In genomic region chr10:110686037-110686436, GRCh38 we compare ENCODE assay signal across 27 cellular contexts. TPM values are rescaled to one million over a fixed set of nuclear protein-coding genes. Genes with fewer than 3 reads are reported as not detected.
DNase-seq lines count a peak whose midpoint lies in the region; ATAC-seq and TF ChIP-seq lines count a peak whose summit lies in the region.
"Had no signal": no experiment of that assay in that cellular context is flagged by ENCODE, and none has a peak within 500 bp of the region (broad histone marks: within the 10 kb centered on the region; RNA-seq: fewer than 3 reads in every experiment).

No MANE protein-coding gene starts in this region.

- no peaks in the 10 kb centered on the region; a peak in 1 of 4 replicates for H3K79me1 ChIP-seq in IMR-90 (ENCODE audit: low read depth in 1 of 2, low read length in 2 of 2)
- no peaks in the 10 kb centered on the region for H3K79me1 ChIP-seq in mesenchymal stem cell (replicated peaks; ENCODE audit: low read length, poor library complexity, severe bottlenecking)

- H4K20me1 ChIP-seq in IMR-90 (ENCODE audit: insufficient read depth, low read length): no peaks in the 10 kb centered on the region
- H4K20me1 ChIP-seq in GM23248 (ENCODE audit: insufficient read depth): no peaks in the 10 kb centered on the region

- H3K9me1 ChIP-seq in IMR-90 (ENCODE audit: insufficient read depth, low read length): peaks cover 10% of the 10 kb centered on the region; the same call in 1 of the 2 replicates

- 90% methylated on average over 2 of the region's 6 CpGs; no CpG with 5 or more reads in 1 of the 2 experiments for WGBS in IMR-90 (ENCODE audit: extremely low coverage in 2 of 2, insufficient read length in 1 of 2), 2 experiments
- 88% methylated on average over 6 of the region's 6 CpGs for WGBS in mesenchymal stem cell
- 83 to 85% methylated on average over 6 of the region's 6 CpGs for WGBS in GM23248 (ENCODE audit: low coverage in 1 of 2, low lambda C conversion rate in 2 of 2, missing lambda C conversion rate in 2 of 2), 2 experiments

- TF ChIP-seq CTCF in IMR-90 (conservative IDR thresholded peaks at IDR 0.05; ENCODE audit: low read depth, low read length) (no peak), brain microvascular endothelial cell (IDR thresholded peaks at IDR 0.05; ENCODE audit: low read depth, low read length, missing control alignments) (no peak)

- H2AK9ac ChIP-seq in IMR-90 (replicated peaks; ENCODE audit: low read depth, low read length, poor library complexity): no peak overlapping the region

- no peak overlapping the region for H3K9ac ChIP-seq in IMR-90 (ENCODE audit: low read depth, low read length)
- no peak overlapping the region for H3K9ac ChIP-seq in mesenchymal stem cell (ENCODE audit: low read length)
- no peak overlapping the region for H3K9ac ChIP-seq in GM23248

- H2BK15ac ChIP-seq in IMR-90 (ENCODE audit: low read depth, low read length) (peak overlapping the region; percentile 65; the same call in 2 of the 3 replicates), mesenchymal stem cell (ENCODE audit: low read depth, poor library complexity, severe bottlenecking) (no peak overlapping the region)

- H3K14ac ChIP-seq in IMR-90 (replicated peaks; ENCODE audit: low read depth, low read length) (peak overlapping the region; percentile 34; the same call in 1 of the 2 replicates), mesenchymal stem cell (ENCODE audit: low read length in 2 of 2) (no peak overlapping the region)

- H4K8ac ChIP-seq in IMR-90 (ENCODE audit: low read depth in 2 of 2, low read length in 2 of 2): peak overlapping the region; percentile 65 to 79; a peak in 3 of 4 replicates
- H4K8ac ChIP-seq in mesenchymal stem cell (ENCODE audit: low read length): no peak overlapping the region

- no peaks in the 10 kb centered on the region for H3K79me2 ChIP-seq in GM23248 (ENCODE audit: insufficient read depth)

- TF ChIP-seq POLR2A in IMR-90 (IDR thresholded peaks at IDR 0.05; ENCODE audit: low read depth, low read length): no peak

- intact Hi-C loops in IMR-90 (cut with micrococcal nuclease): no loop called here

- H3K4ac ChIP-seq in IMR-90 (ENCODE audit: low read depth, low read length): peak overlapping the region; percentile 85
- H3K4ac ChIP-seq in mesenchymal stem cell (ENCODE audit: low read depth in 1 of 2, low read length in 2 of 2): no peak overlapping the region

- peaks cover 14% of the 10 kb centered on the region for H3K4me1 ChIP-seq in IMR-90 (ENCODE audit: control insufficient read depth, insufficient read depth, low read length)
- H3K4me1 ChIP-seq in mesenchymal stem cell (ENCODE audit: control insufficient read depth, insufficient read depth, low read depth, low read length): peaks cover 3% of the 10 kb centered on the region
- H3K4me1 ChIP-seq in GM23248 (ENCODE audit: insufficient read depth): no peaks in the 10 kb centered on the region
- H3K4me1 ChIP-seq: BE2C, transverse colon had no signal

- H2AFZ ChIP-seq in IMR-90 (replicated peaks; ENCODE audit: low read length, poor library complexity): no peak overlapping the region
- no peak overlapping the region for H2AFZ ChIP-seq in mesenchymal stem cell (ENCODE audit: low read depth, low read length)
- no peak overlapping the region for H2AFZ ChIP-seq in GM23248

- TF ChIP-seq RAD21 in IMR-90 (IDR thresholded peaks at IDR 0.05; ENCODE audit: low read length): no peak

- BruUV-seq in IMR-90 (replicated peaks; lab: Mats Ljungman, UMichigan): no TSS peak

- peak overlapping the region; percentile 82 for H2BK20ac ChIP-seq in IMR-90 (ENCODE audit: low read depth, low read length)

- CTCF ChIA-PET in IMR-90 (lab: Yijun Ruan, JAX): interaction anchor here (1.2 to 2.6 kb wide), 3 partner anchors 9 to 20 kb away, joined by 3 to 13 read pairs (median 6); no protein-coding TSS in a partner anchor

- POLR2A ChIA-PET in IMR-90 (lab: Charles Lee; ENCODE audit: unreplicated experiment): interaction anchor here (0.5 kb wide), 1 partner anchor 477 kb away, joined by 4 read pairs; no protein-coding TSS in a partner anchor

- H3K9me2 ChIP-seq in GM23248 (ENCODE audit: insufficient read depth): no peaks in the 10 kb centered on the region

- ATAC-seq in IMR-90 (ENCODE audit: low read depth): no peak
- ATAC-seq: HepG2, right lobe of liver, T-cell had no signal

- H3F3A ChIP-seq in GM23248 (ENCODE audit: insufficient read depth): no peaks in the 10 kb centered on the region

- H3K36me3 ChIP-seq in IMR-90 (ENCODE audit: control insufficient read depth, insufficient read depth, low read length) (no peaks in the 10 kb centered on the region), brain microvascular endothelial cell (replicated peaks) (no peaks in the 10 kb centered on the region), mesenchymal stem cell (ENCODE audit: control insufficient read depth in 1 of 2, insufficient read depth in 2 of 2, low read depth in 1 of 2, low read length in 2 of 2) (no peaks in the 10 kb centered on the region), GM23248 (ENCODE audit: low read depth) (no peaks in the 10 kb centered on the region)
- H3K36me3 ChIP-seq: BE2C, right lobe of liver, transverse colon had no signal

- peak overlapping the region; percentile 91 for H2AK5ac ChIP-seq in IMR-90 (ENCODE audit: low read depth, low read length)
- H2AK5ac ChIP-seq in mesenchymal stem cell (ENCODE audit: low read length, severe bottlenecking): no peak overlapping the region

- H3K23ac ChIP-seq in IMR-90 (ENCODE audit: low read depth, low read length) (no peak overlapping the region), mesenchymal stem cell (ENCODE audit: low read length in 2 of 2) (no peak overlapping the region)

- H3K56ac ChIP-seq in IMR-90 (ENCODE audit: extremely low read depth, insufficient read depth, low read length): peak overlapping the region; percentile 52; the same call in 1 of the 2 replicates

- H2BK12ac ChIP-seq in mesenchymal stem cell (ENCODE audit: low read length in 2 of 2): no peak overlapping the region

- H2BK5ac ChIP-seq in IMR-90 (ENCODE audit: low read depth, low read length, poor library complexity, severe bottlenecking) (peak overlapping the region; percentile 64), mesenchymal stem cell (ENCODE audit: low read depth, low read length, poor library complexity, severe bottlenecking) (no peak overlapping the region)

- DNase-seq in IMR-90: peak; percentile 60
- DNase-seq in brain microvascular endothelial cell: peak; percentile 93
- DNase-seq in hepatic stellate cell (ENCODE audit: low spot score): peak; percentile 73
- DNase-seq in smooth muscle cell of the brain vasculature (ENCODE audit: low read depth, low spot score): peak; percentile 43
- DNase-seq in mesenchymal stem cell: no peak
- DNase-seq in GM23248: no peak
- no peak for DNase-seq in stimulated activated CD4-positive, alpha-beta T cell treated with anti-CD3 and anti-CD28 coated beads, Interleukin-4, amount 100 ng/mL, for 4 hours
- DNase-seq: activated CD4-positive, alpha-beta T cell treated with anti-CD3 and anti-CD28 coated beads for 48 hours; activated CD8-positive, alpha-beta memory T cell treated with anti-CD3 and anti-CD28 coated beads for 24 hours; activated T-cell treated with anti-CD3 and anti-CD28 coated beads for 4 hours; BE2C; cerebellar nuclear complex; DMS 273 treated with DMSO at 0.1 percent for 48 hours; foreskin melanocyte; hippocampal formation; Kasumi-1; left cardiac atrium; MV-4-11; NCI-H1436 treated with DMSO at 0.1 percent for 48 hours; NCI-H2081 treated with DMSO at 0.1 percent for 48 hours; NCI-H345; NCI-H69; right lobe of liver; stimulated activated CD4-positive, alpha-beta T cell treated with anti-CD3 and anti-CD28 coated beads, Interleukin-4, amount 100 ng/mL, for 1 hour; T-cell; transverse colon had no signal

- no peak overlapping the region for H3K4me3 ChIP-seq in IMR-90 (ENCODE audit: insufficient read depth, low read depth, low read length)
- no peak overlapping the region for H3K4me3 ChIP-seq in brain microvascular endothelial cell (ENCODE audit: low read depth, low read length)
- no peak overlapping the region for H3K4me3 ChIP-seq in mesenchymal stem cell (ENCODE audit: insufficient read depth in 1 of 2, low read depth in 1 of 2, low read length in 2 of 2)
- no peak overlapping the region for H3K4me3 ChIP-seq in GM23248
- H3K4me3 ChIP-seq: right lobe of liver, transverse colon had no signal

- H2BK120ac ChIP-seq in IMR-90 (ENCODE audit: low read depth, low read length) (peak overlapping the region; percentile 85), mesenchymal stem cell (ENCODE audit: low read depth, low read length) (no peak overlapping the region)

- H3K18ac ChIP-seq in IMR-90 (ENCODE audit: low read depth, low read length): peak overlapping the region; percentile 27; the same call in 1 of the 2 replicates
- H3K18ac ChIP-seq in mesenchymal stem cell (ENCODE audit: low read depth in 1 of 2, low read length in 2 of 2): no peak overlapping the region

- H3K27me3 ChIP-seq in IMR-90 (ENCODE audit: control insufficient read depth, insufficient read depth, low read length) (no peaks in the 10 kb centered on the region; the same call in 1 of the 2 replicates), brain microvascular endothelial cell (replicated peaks) (no peaks in the 10 kb centered on the region), mesenchymal stem cell (ENCODE audit: control insufficient read depth in 1 of 2, insufficient read depth in 1 of 2, low read length in 2 of 2) (peaks cover 0 to 37% of the 10 kb centered on the region in 2 experiments), GM23248 (replicated peaks; ENCODE audit: insufficient read depth) (peaks cover 16% of the 10 kb centered on the region)
- H3K27me3 ChIP-seq: BE2C, right lobe of liver, transverse colon had no signal

- H4K91ac ChIP-seq in IMR-90 (ENCODE audit: insufficient read depth, low read depth, low read length) (peak overlapping the region; percentile 82), mesenchymal stem cell (ENCODE audit: low read length) (no peak overlapping the region)

- dilution Hi-C loops in IMR-90 (cut with HindIII; ENCODE audit: low sequenced_read_pairs, unreplicated experiment): no loop called here

- H3K9me3 ChIP-seq in IMR-90 (ENCODE audit: control insufficient read depth, insufficient read depth, low read length) (0 out of 2 replicates have a peak, but pooled peaks cover 2% of the 10 kb centered on the region), mesenchymal stem cell (ENCODE audit: control insufficient read depth, low read length) (no peaks in the 10 kb centered on the region), GM23248 (ENCODE audit: low read depth) (no peaks in the 10 kb centered on the region)
- H3K9me3 ChIP-seq: BE2C, right lobe of liver, transverse colon had no signal

- H3K4me2 ChIP-seq in IMR-90 (ENCODE audit: low read depth, low read length) (peak overlapping the region; percentile 42; the same call in 1 of the 2 replicates), mesenchymal stem cell (ENCODE audit: low read length, poor library complexity, severe bottlenecking) (no peak overlapping the region), GM23248 (ENCODE audit: unreplicated experiment) (no peak overlapping the region)

- peak overlapping the region; percentile 83 for H3K27ac ChIP-seq in IMR-90 (ENCODE audit: insufficient read depth, low read length)
- H3K27ac ChIP-seq in brain microvascular endothelial cell: peak overlapping the region; percentile 83
- no peak overlapping the region for H3K27ac ChIP-seq in mesenchymal stem cell (ENCODE audit: low read length, poor library complexity, severe bottlenecking)
- H3K27ac ChIP-seq in GM23248: no peak overlapping the region
- H3K27ac ChIP-seq: right lobe of liver, transverse colon had no signal

- H4K5ac ChIP-seq in IMR-90 (ENCODE audit: low read depth, low read length): no peak overlapping the region

- in situ Hi-C loops in IMR-90 (cut with MboI; ENCODE audit: low sequenced_read_pairs) (no loop called here), brain microvascular endothelial cell (cut with HindIII; ENCODE audit: low pct_ligation_motif_present, low sequenced_read_pairs) (no loop called here), GM23248 (cut with MboI) (no loop called here)

RNA-seq across cellular contexts. Expression of gene RBM20, which starts 41.9 kb away (rescaled TPM):
- total RNA-seq in IMR-90 (2012; rRNA removed): under 0.01 TPM in 2 replicates
- polyA plus RNA-seq in IMR-90 (2012; rRNA removed): 0.09 and 0.15 TPM in 2 replicates
- polyA plus RNA-seq in IMR-90 (2012; cell fraction: cytosol; rRNA removed): 0.03 and 0.04 TPM in 2 replicates
- 0.05 and 0.39 TPM in 2 replicates for polyA plus RNA-seq in IMR-90 (2012; cell fraction: nucleus; rRNA removed; ENCODE audit: low replicate concordance)
- polyA plus RNA-seq in mesenchymal stem cell (2013, experiment 1 of 2): 0.68 TPM
- polyA plus RNA-seq in mesenchymal stem cell (2013, experiment 2 of 2): 0.55 TPM
- total RNA-seq in GM23248 (2014; rRNA removed; shearing (Covaris generic)): 0.13 TPM in 1 of 2 replicates, not detected in the other
- polyA plus RNA-seq in GM23248 (2016; fragmentation: Nextera tagmentation; extraction: Ambion mirVana): not detected in 2 replicates

Comparison
In these comparisons a context has a peak if more than half of its experiments do, and no peak if none do; other contexts are left out.
1. DNase-seq: peak in IMR-90 (single experiment), brain microvascular endothelial cell (single experiment), hepatic stellate cell (single experiment) and smooth muscle cell of the brain vasculature (single experiment); none in mesenchymal stem cell (single experiment), GM23248 (single experiment) and stimulated activated CD4-positive, alpha-beta T cell treated with anti-CD3 and anti-CD28 coated beads, Interleukin-4, amount 100 ng/mL, for 4 hours (0 of 2).
2. H3K27ac ChIP-seq: peak in IMR-90 (single experiment) and brain microvascular endothelial cell (single experiment); none in mesenchymal stem cell (single experiment) and GM23248 (single experiment).